16 cellular contexts compared by ENCODE assay signal in genomic region chr4:165198329-165198728, GRCh38.
"Had no signal": no experiment of that assay in that cellular context is flagged by ENCODE, and none has a peak within 500 bp of the region (broad histone marks: within the 10 kb centered on the region; RNA-seq: fewer than 3 reads in every experiment).

No MANE protein-coding gene starts in this region.

- H3K9me3 Mint-ChIP-seq: naive thymus-derived CD4-positive, alpha-beta T cell; T-cell had no signal

- H3K36me3 Mint-ChIP-seq: activated naive CD8-positive, alpha-beta T cell; T-cell had no signal

- DNase-seq: activated CD4-positive, alpha-beta T cell treated with anti-CD3 and anti-CD28 coated beads for 48 hours; activated effector memory CD4-positive, alpha-beta T cell treated with Interleukin-2 at 50 U/mL for 16 hours; activated T-cell treated with anti-CD3 and anti-CD28 coated beads for 4 hours; anterior cingulate cortex; gastrocnemius medialis; kidney glomerular epithelial cell; midbrain; naive thymus-derived CD4-positive, alpha-beta T cell; posterior cingulate gyrus; stimulated activated CD4-positive, alpha-beta T cell treated with anti-CD3 and anti-CD28 coated beads, Interleukin-4, amount 100 ng/mL, for 4 hours; T-cell; tibial artery; uterus; WERI-Rb-1 had no signal

- H3K36me3 ChIP-seq: gastrocnemius medialis, tibial artery, uterus, WERI-Rb-1 had no signal

- H3K27me3 Mint-ChIP-seq: activated naive CD8-positive, alpha-beta T cell; naive thymus-derived CD4-positive, alpha-beta T cell; T-cell had no signal

- H3K27ac Mint-ChIP-seq: activated naive CD8-positive, alpha-beta T cell; naive thymus-derived CD4-positive, alpha-beta T cell; T-cell had no signal

- ATAC-seq: gastrocnemius medialis; naive thymus-derived CD4-positive, alpha-beta T cell; T-cell had no signal

- H3K4me1 Mint-ChIP-seq: T-cell had no signal

- H3K4me1 ChIP-seq: gastrocnemius medialis, tibial artery, uterus had no signal

- H3K27me3 ChIP-seq: gastrocnemius medialis, tibial artery, uterus had no signal

- H3K4me3 Mint-ChIP-seq: activated naive CD8-positive, alpha-beta T cell; naive thymus-derived CD4-positive, alpha-beta T cell; T-cell had no signal

- H3K9me3 ChIP-seq: gastrocnemius medialis, tibial artery, uterus had no signal

- H3K27ac ChIP-seq: gastrocnemius medialis, skin epidermis, tibial artery, uterus, WERI-Rb-1 had no signal

- H3K4me3 ChIP-seq: gastrocnemius medialis, skin epidermis, tibial artery, uterus had no signal
